In genomic region chr20:25251019-25251418, GRCh38 we compare ENCODE assay signal across 1 cellular context.
TF ChIP-seq lines count a peak whose summit lies in the region.

No MANE protein-coding gene starts in this region.

TF ChIP-seq in A549, 52 proteins besides CTCF, POLR2A, EP300 and RAD21 (continued from another document):
- TF ChIP-seq CBX2 (IDR thresholded peaks at IDR 0.05; ENCODE audit: borderline replicate concordance, low read depth) (no peak), NFE2L2 (conservative IDR thresholded peaks at IDR 0.05; ENCODE audit: low read length) (no peak), ZSCAN20 (CRISPR knock-in tag; IDR thresholded peaks at IDR 0.05) (no peak), BCL3 (IDR thresholded peaks at IDR 0.05) (no peak), RCOR1 (IDR thresholded peaks at IDR 0.05; ENCODE audit: low read depth, low read length) (no peak), ZFP36 (IDR thresholded peaks at IDR 0.05; ENCODE audit: borderline replicate concordance, partially characterized antibody) (no peak), MAZ (IDR thresholded peaks at IDR 0.05; ENCODE audit: borderline replicate concordance, low read depth, low read length) (no peak), FOXS1 (CRISPR knock-in tag; IDR thresholded peaks at IDR 0.05) (no peak), FOSL2 (IDR thresholded peaks at IDR 0.05) (no peak), FOSL2 (CRISPR knock-in tag; IDR thresholded peaks at IDR 0.05) (no peak), FOSB (CRISPR knock-in tag; IDR thresholded peaks at IDR 0.05) (no peak)
